In genomic region chr14:90567991-90568390, GRCh38 we compare ENCODE assay signal across 1 cellular context.
TF ChIP-seq lines count a peak whose summit lies in the region.

No MANE protein-coding gene starts in this region.

TF ChIP-seq in H1, 55 proteins besides CTCF, POLR2A, EP300 and RAD21 (continued from another document):
- TF ChIP-seq CHD7 (IDR thresholded peaks at IDR 0.05; ENCODE audit: insufficient replicate concordance, low read length), result no peak
- no peak for TF ChIP-seq CREB1 (IDR thresholded peaks at IDR 0.05)
- TF ChIP-seq HDAC6 (IDR thresholded peaks at IDR 0.05; ENCODE audit: low read depth, low read length), result no peak
- no peak for TF ChIP-seq BACH1 (IDR thresholded peaks at IDR 0.05; ENCODE audit: low read length)
- TF ChIP-seq CBX8 (IDR thresholded peaks at IDR 0.05; ENCODE audit: borderline replicate concordance, low read depth, low read length), result no peak
- TF ChIP-seq SP2 (IDR thresholded peaks at IDR 0.05; ENCODE audit: low read length), result no peak
